In genomic region chr2:179129574-179130238, GRCh38 we compare ENCODE assay signal across 8 cellular contexts.
DNase-seq lines count a peak whose midpoint lies in the region; ATAC-seq and TF ChIP-seq lines count a peak whose summit lies in the region.

No MANE protein-coding gene starts in this region.

- no peak overlapping the region for H3K27ac Mint-ChIP-seq in activated CD4-positive, alpha-beta memory T cell treated with anti-CD3 and anti-CD28 coated beads for 36 hours

- no peak overlapping the region for H3K4me3 Mint-ChIP-seq in activated CD4-positive, alpha-beta memory T cell treated with anti-CD3 and anti-CD28 coated beads for 36 hours

- ATAC-seq in SK-N-SH treated with all-trans-retinoic acid at 6 μM for 48 hours: peak; percentile 53; the same call in 1 of the 3 replicates
- ATAC-seq in HG03025 (IDR thresholded peaks at IDR 0.05; ENCODE audit: low FRiP score, unreplicated experiment): no peak

- H3K9me3 Mint-ChIP-seq in activated CD4-positive, alpha-beta memory T cell treated with anti-CD3 and anti-CD28 coated beads for 36 hours: no peaks in the 10 kb centered on the region

- CTCF ChIA-PET in activated CD4-positive, alpha-beta memory T cell treated with anti-CD3 and anti-CD28 coated beads for 36 hours (lab: Charles Lee): interaction anchor here (0.6 to 2.9 kb wide), 23 partner anchors 10 to 726 kb away, joined by 3 to 23 read pairs (median 4); no protein-coding TSS in a partner anchor

- POLR2A ChIA-PET in activated CD4-positive, alpha-beta memory T cell treated with anti-CD3 and anti-CD28 coated beads for 36 hours (lab: Charles Lee): no interaction called here

- H3K4me1 Mint-ChIP-seq in activated CD4-positive, alpha-beta memory T cell treated with anti-CD3 and anti-CD28 coated beads for 36 hours (ENCODE audit: low read depth): no peaks in the 10 kb centered on the region

- H3K27me3 Mint-ChIP-seq in activated CD4-positive, alpha-beta memory T cell treated with anti-CD3 and anti-CD28 coated beads for 36 hours: no peaks in the 10 kb centered on the region

- no peaks in the 10 kb centered on the region for H3K4me1 ChIP-seq in HAP-1

- intact Hi-C loops in activated CD4-positive, alpha-beta memory T cell treated with anti-CD3 and anti-CD28 coated beads for 36 hours (cut with micrococcal nuclease): loop anchor here (1.0 to 10.0 kb wide), 3 partner anchors 97 to 335 kb away; no protein-coding TSS in a partner anchor

- H3K36me3 Mint-ChIP-seq in activated CD4-positive, alpha-beta memory T cell treated with anti-CD3 and anti-CD28 coated beads for 36 hours: no peaks in the 10 kb centered on the region

- in situ Hi-C loops in HAP-1 (cut with MboI; ENCODE audit: low sequenced_read_pairs): no loop called here

- 0 out of 2 replicates have a peak, but pooled peaks cover 3% of the 10 kb centered on the region for H3K36me3 ChIP-seq in HAP-1 (replicated peaks)

- DNase-seq in D341Med (ENCODE audit: low spot score) (peak; percentile 26), HAP-1 (ENCODE audit: low spot score in 2 of 2) (peak; percentile 14 to 36), hepatic stellate cell (ENCODE audit: low spot score) (peak; percentile 4), NCI-H187 (lab: John Stamatoyannopoulos, UW) (no peak), globus pallidus (ENCODE audit: low spot score) (no peak)
- no peak for DNase-seq in activated CD4-positive, alpha-beta memory T cell treated with anti-CD3 and anti-CD28 coated beads for 36 hours

- H3K4me3 ChIP-seq in HAP-1: no peak overlapping the region

- H3K27me3 ChIP-seq in HAP-1 (ENCODE audit: low read depth): no peaks in the 10 kb centered on the region

- no peaks in the 10 kb centered on the region for H3K9me3 ChIP-seq in HAP-1

TF ChIP-seq in SK-N-SH treated with all-trans-retinoic acid at 6 μM for 48 hours, 23 proteins besides CTCF, POLR2A, EP300 and RAD21:
- TF ChIP-seq, protein P1, sequence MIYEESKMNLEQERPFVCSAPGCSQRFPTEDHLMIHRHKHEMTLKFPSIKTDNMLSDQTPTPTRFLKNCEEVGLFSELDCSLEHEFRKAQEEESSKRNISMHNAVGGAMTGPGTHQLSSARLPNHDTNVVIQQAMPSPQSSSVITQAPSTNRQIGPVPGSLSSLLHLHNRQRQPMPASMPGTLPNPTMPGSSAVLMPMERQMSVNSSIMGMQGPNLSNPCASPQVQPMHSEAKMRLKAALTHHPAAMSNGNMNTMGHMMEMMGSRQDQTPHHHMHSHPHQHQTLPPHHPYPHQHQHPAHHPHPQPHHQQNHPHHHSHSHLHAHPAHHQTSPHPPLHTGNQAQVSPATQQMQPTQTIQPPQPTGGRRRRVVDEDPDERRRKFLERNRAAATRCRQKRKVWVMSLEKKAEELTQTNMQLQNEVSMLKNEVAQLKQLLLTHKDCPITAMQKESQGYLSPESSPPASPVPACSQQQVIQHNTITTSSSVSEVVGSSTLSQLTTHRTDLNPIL (CRISPR knock-in tag; IDR thresholded peaks at IDR 0.05; ENCODE audit: low read depth): no peak
- TF ChIP-seq ZC3H10 (CRISPR knock-in tag; IDR thresholded peaks at IDR 0.05): no peak
- TF ChIP-seq TOX (CRISPR knock-in tag; IDR thresholded peaks at IDR 0.05; ENCODE audit: borderline replicate concordance): no peak
- no peak for TF ChIP-seq ARNTL (CRISPR knock-in tag; IDR thresholded peaks at IDR 0.05; ENCODE audit: borderline replicate concordance, low read depth)
- TF ChIP-seq ZNF70 (CRISPR knock-in tag; IDR thresholded peaks at IDR 0.05): no peak
- TF ChIP-seq BACH2 (CRISPR knock-in tag; IDR thresholded peaks at IDR 0.05; ENCODE audit: borderline replicate concordance): no peak
- no peak for TF ChIP-seq POU6F1 (CRISPR knock-in tag; IDR thresholded peaks at IDR 0.05; ENCODE audit: borderline replicate concordance, low read depth)
- no peak for TF ChIP-seq RARB (CRISPR knock-in tag; IDR thresholded peaks at IDR 0.05)

Comparison
In these comparisons a context has a peak if more than half of its experiments do, and no peak if none do; other contexts are left out.
1. DNase-seq: peak in D341Med (single experiment), HAP-1 (2 of 2) and hepatic stellate cell (single experiment); none in NCI-H187 (0 of 2), globus pallidus (single experiment) and activated CD4-positive, alpha-beta memory T cell treated with anti-CD3 and anti-CD28 coated beads for 36 hours (single experiment).